ENCODE assay signal across 8 cellular contexts in the genomic region with DNA sequence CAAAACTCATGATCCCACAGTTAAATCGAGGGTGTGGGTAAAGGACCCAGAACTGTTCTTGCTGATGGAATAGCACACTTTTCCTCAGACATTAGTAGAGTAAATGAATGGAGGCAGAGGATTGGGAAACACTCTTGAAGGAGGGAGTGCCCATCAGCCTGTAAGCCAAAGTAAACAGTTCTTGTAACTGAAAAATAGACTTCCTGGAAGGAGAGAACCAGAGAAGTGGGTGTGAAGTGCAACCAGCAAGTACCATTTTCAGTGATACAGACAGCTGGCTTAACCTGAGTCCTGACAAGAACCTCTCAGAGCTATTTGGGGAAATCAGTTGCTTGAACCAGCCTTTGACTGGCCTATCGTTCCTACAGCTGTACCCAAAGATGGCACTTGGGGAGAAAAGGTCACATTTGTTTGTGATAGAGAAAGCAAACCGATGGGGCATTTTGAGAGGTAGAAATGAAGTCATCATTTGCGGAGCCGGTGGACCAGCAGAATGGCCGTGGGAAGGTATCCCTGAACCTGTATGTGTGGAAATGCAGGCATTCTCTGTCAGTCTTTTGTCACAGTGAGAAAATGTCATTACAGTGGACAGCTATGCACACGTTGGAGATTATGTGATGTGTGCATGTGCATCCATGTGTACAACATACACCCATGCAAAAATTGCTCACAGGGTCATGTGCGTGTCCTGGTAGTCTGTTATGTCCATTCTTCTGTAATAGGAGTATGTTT. TPM values are rescaled to one million over a fixed set of nuclear protein-coding genes. Genes with fewer than 3 reads are reported as not detected.
DNase-seq lines count a peak whose midpoint lies in the region; ATAC-seq and TF ChIP-seq lines count a peak whose summit lies in the region.
"Had no signal": no experiment of that assay in that cellular context is flagged by ENCODE, and none has a peak within 500 bp of the region (broad histone marks: within the 10 kb centered on the region; RNA-seq: fewer than 3 reads in every experiment).

No MANE protein-coding gene starts in this region.

- no peaks in the 10 kb centered on the region for H3K9me3 Mint-ChIP-seq in stimulated activated naive B cell treated with anti-CD40 and anti-IgM and Interleukin-4, amounts not matched to agents 10 μg/mL and 1 μg/mL and 100 μg/mL, for 72 hours

- TF ChIP-seq EP300 in SK-N-SH (IDR thresholded peaks at IDR 0.05; ENCODE audit: borderline replicate concordance in 1 of 2, low read depth in 1 of 2, low read length in 1 of 2): no peak

- DNase-seq in HCT116 (ENCODE audit: low read depth, low spot score) (no peak), SK-N-SH (no peak), left cardiac atrium (no peak), A673 (ENCODE audit: low spot score) (no peak)
- DNase-seq in stimulated activated naive B cell treated with anti-CD40 and anti-IgM and Interleukin-4, amounts not matched to agents 10 μg/mL and 1 μg/mL and 100 μg/mL, for 72 hours: no peak
- no peak for DNase-seq in effector CD4-positive, alpha-beta T cell

- H3K36me3 Mint-ChIP-seq in stimulated activated naive B cell treated with anti-CD40 and anti-IgM and Interleukin-4, amounts not matched to agents 10 μg/mL and 1 μg/mL and 100 μg/mL, for 72 hours: no peaks in the 10 kb centered on the region

- H3K27me3 Mint-ChIP-seq in stimulated activated naive B cell treated with anti-CD40 and anti-IgM and Interleukin-4, amounts not matched to agents 10 μg/mL and 1 μg/mL and 100 μg/mL, for 72 hours: no peaks in the 10 kb centered on the region

- no peak overlapping the region for H3K4me3 Mint-ChIP-seq in stimulated activated naive B cell treated with anti-CD40 and anti-IgM and Interleukin-4, amounts not matched to agents 10 μg/mL and 1 μg/mL and 100 μg/mL, for 72 hours

- TF ChIP-seq RAD21 in HCT116 (IDR thresholded peaks at IDR 0.05; ENCODE audit: low read depth) (no peak), SK-N-SH (IDR thresholded peaks at IDR 0.05; ENCODE audit: low read length) (no peak)

- H3F3A ChIP-seq in SK-N-SH (replicated peaks; ENCODE audit: insufficient read depth): peaks cover 91% of the 10 kb centered on the region

- H3K27ac ChIP-seq in HCT116 (ENCODE audit: low read depth, low read length): no peak overlapping the region; the same call in 1 of the 2 replicates
- H3K27ac ChIP-seq in SK-N-SH (ENCODE audit: low read depth in 2 of 2, low read length in 1 of 2): peak overlapping the region; percentile 68 to 96; a peak in 3 of 4 replicates
- H3K27ac ChIP-seq in A673 (ENCODE audit: low read depth, low read length, poor library complexity, severe bottlenecking): no peak overlapping the region

- BruUV-seq in HCT116 (replicated peaks; lab: Mats Ljungman, UMichigan) (no TSS peak), A673 (replicated peaks; lab: Mats Ljungman, UMichigan) (no TSS peak)

- H3K79me2 ChIP-seq in HCT116 (ENCODE audit: insufficient read depth, low read length): peaks cover 97% of the 10 kb centered on the region
- peaks cover 100% of the 10 kb centered on the region for H3K79me2 ChIP-seq in SK-N-SH (ENCODE audit: insufficient read depth)

- H3K36me3 ChIP-seq in HCT116 (ENCODE audit: control insufficient read depth in 1 of 2, insufficient read depth in 2 of 2, low read length in 2 of 2) (no peaks in the 10 kb centered on the region), SK-N-SH (replicated peaks in 1 of 2; ENCODE audit: control insufficient read depth in 1 of 2, insufficient read depth in 2 of 2, low read length in 1 of 2) (peaks cover 11 to 19% of the 10 kb centered on the region in 2 experiments), A673 (ENCODE audit: insufficient read depth, low read length, poor library complexity, severe bottlenecking) (no peaks in the 10 kb centered on the region)

- H4K20me1 ChIP-seq in HCT116 (ENCODE audit: insufficient read depth) (no peaks in the 10 kb centered on the region), SK-N-SH (ENCODE audit: insufficient read depth) (peaks cover 50% of the 10 kb centered on the region)

- H2AFZ ChIP-seq in HCT116 (ENCODE audit: low read depth, low read length, poor library complexity, severe bottlenecking) (no peak overlapping the region), SK-N-SH (ENCODE audit: low read depth) (no peak overlapping the region)

- intact Hi-C loops in HCT116 (cut with micrococcal nuclease): no loop called here
- intact Hi-C loops in left cardiac atrium (cut with DNase I): loop anchor here in 1 of 2 donors (5.0 kb wide), 1 partner anchor 39 kb away; no protein-coding TSS in a partner anchor
- intact Hi-C loops in A673 (cut with micrococcal nuclease; ENCODE audit: unreplicated experiment): no loop called here

- POLR2A ChIA-PET in HCT116 (lab: Charles Lee) (no interaction called here), SK-N-SH (lab: Yijun Ruan, JAX) (no interaction called here), A673 (lab: Charles Lee; ENCODE audit: low non-redundant PET) (no interaction called here)

- H3K27me3 ChIP-seq in HCT116 (ENCODE audit: insufficient read depth, low read length) (no peaks in the 10 kb centered on the region), SK-N-SH (ENCODE audit: insufficient read depth) (no peaks in the 10 kb centered on the region), A673 (replicated peaks; ENCODE audit: insufficient read depth, low read depth, low read length, poor library complexity) (no peaks in the 10 kb centered on the region)

- ATAC-seq in HCT116: no peak
- ATAC-seq in left cardiac atrium: peak; percentile 61 to 84
- peak; percentile 39 to 51 for ATAC-seq in stimulated activated naive B cell treated with anti-CD40 and anti-IgM and Interleukin-4, amounts not matched to agents 10 μg/mL and 1 μg/mL and 100 μg/mL, for 72 hours (replicated peaks)
- ATAC-seq in HG03095 (IDR thresholded peaks at IDR 0.05; ENCODE audit: unreplicated experiment): no peak
- ATAC-seq: GM12878 had no signal

- H3K4me1 Mint-ChIP-seq in stimulated activated naive B cell treated with anti-CD40 and anti-IgM and Interleukin-4, amounts not matched to agents 10 μg/mL and 1 μg/mL and 100 μg/mL, for 72 hours: peaks cover 17 to 18% of the 10 kb centered on the region in 2 donors

- H3K4me1 ChIP-seq in HCT116 (ENCODE audit: control insufficient read depth in 1 of 2, insufficient read depth in 2 of 2, low read length in 2 of 2) (peaks cover 73 to 98% of the 10 kb centered on the region in 2 experiments), SK-N-SH (ENCODE audit: control insufficient read depth in 1 of 2, insufficient read depth in 2 of 2, low read depth in 1 of 2, low read length in 1 of 2) (peaks cover 2 to 99% of the 10 kb centered on the region in 2 experiments), A673 (ENCODE audit: insufficient read depth, low read length, poor library complexity, severe bottlenecking) (peaks cover 77% of the 10 kb centered on the region)

- H3K9me3 ChIP-seq in HCT116 (ENCODE audit: control insufficient read depth in 1 of 2, insufficient read depth in 1 of 2, low read depth in 1 of 2, low read length in 2 of 2) (no peaks in the 10 kb centered on the region), SK-N-SH (no peaks in the 10 kb centered on the region), A673 (ENCODE audit: low read depth, low read length, poor library complexity, severe bottlenecking) (no peaks in the 10 kb centered on the region)

- no peak overlapping the region for H3K27ac Mint-ChIP-seq in stimulated activated naive B cell treated with anti-CD40 and anti-IgM and Interleukin-4, amounts not matched to agents 10 μg/mL and 1 μg/mL and 100 μg/mL, for 72 hours

- H3K9ac ChIP-seq in HCT116 (ENCODE audit: low read length) (no peak overlapping the region; the same call in 1 of the 2 replicates), SK-N-SH (peak overlapping the region; percentile 39; the same call in 1 of the 2 replicates)

- CTCF ChIA-PET in HCT116 (lab: Charles Lee): interaction anchor here (1.3 kb wide), 1 partner anchor 20 kb away, joined by 4 read pairs; no protein-coding TSS in a partner anchor
- CTCF ChIA-PET in SK-N-SH (lab: Yijun Ruan, JAX): no interaction called here
- CTCF ChIA-PET in A673 (lab: Charles Lee): no interaction called here

- TF ChIP-seq POLR2A in HCT116 (IDR thresholded peaks at IDR 0.05; ENCODE audit: borderline replicate concordance, extremely low read depth, insufficient read depth, insufficient read length): no peak

- WGBS in SK-N-SH (ENCODE audit: low lambda C conversion rate): 39% methylated on average over 8 of the region's 8 CpGs

- H3K4me3 ChIP-seq in HCT116 (replicated peaks in 1 of 2; ENCODE audit: low read depth in 1 of 2, low read length in 2 of 2): no peak overlapping the region
- H3K4me3 ChIP-seq in SK-N-SH (ENCODE audit: low read depth in 2 of 2, low read length in 1 of 2): peak overlapping the region in 1 of 2 experiments; percentile 8; a peak in 1 of 4 replicates
- no peak overlapping the region for H3K4me3 ChIP-seq in A673 (ENCODE audit: low read depth, low read length, poor library complexity, severe bottlenecking)
- H3K4me3 ChIP-seq: GM12878 had no signal

- TF ChIP-seq CTCF in HCT116 (IDR thresholded peaks at IDR 0.05 in 2 of 3, conservative IDR thresholded peaks at IDR 0.05 in 1 of 3; ENCODE audit: borderline replicate concordance in 1 of 3, insufficient read depth in 1 of 3, low read depth in 2 of 3, low read length in 2 of 3) (no peak), SK-N-SH (IDR thresholded peaks at IDR 0.05) (no peak), A673 (conservative IDR thresholded peaks at IDR 0.05; ENCODE audit: low read depth, low read length) (no peak)

- RAD21 ChIA-PET in HCT116 (lab: Charles Lee; ENCODE audit: low non-redundant PET in 1 of 2, low total read pairs in 2 of 2, uncharacterized antibody in 2 of 2, unreplicated experiment in 2 of 2): no interaction called here

- H3K4me2 ChIP-seq in HCT116 (ENCODE audit: low read length): peak overlapping the region; percentile 87
- peak overlapping the region; percentile 67 for H3K4me2 ChIP-seq in SK-N-SH

- H3K9me2 ChIP-seq in HCT116 (ENCODE audit: insufficient read depth) (no peaks in the 10 kb centered on the region), SK-N-SH (no peaks in the 10 kb centered on the region)

TF ChIP-seq in HCT116, 20 proteins besides CTCF, POLR2A, EP300 and RAD21:
- peak; percentile 67 for TF ChIP-seq CEBPB (IDR thresholded peaks at IDR 0.05; ENCODE audit: low read depth)
- no peak for TF ChIP-seq SIN3A (IDR thresholded peaks at IDR 0.05; ENCODE audit: low read depth)
- TF ChIP-seq FOSL1 (IDR thresholded peaks at IDR 0.05; ENCODE audit: low read depth): no peak
TF ChIP-seq in HCT116: peak in this region for 1.

TF ChIP-seq in SK-N-SH, 30 proteins besides CTCF, POLR2A, EP300 and RAD21 (continues in another document):
- no peak for TF ChIP-seq NRF1 (IDR thresholded peaks at IDR 0.05; ENCODE audit: low read depth, low read length)

RNA-seq across cellular contexts. Expression of a gene that starts 17.7 kb away (rescaled TPM):
- total RNA-seq in HCT116 (2021; ENCODE audit: unreplicated experiment): 27.2 TPM
- 11.8 and 12.1 TPM in 2 replicates for polyA plus RNA-seq in HCT116 (2012)
- 228 and 244 TPM in 2 replicates for polyA plus RNA-seq in SK-N-SH (2012; rRNA removed)
- polyA plus RNA-seq in SK-N-SH (2012; cell fraction: cytosol; rRNA removed): 191 and 233 TPM in 2 replicates
- 201 and 239 TPM in 2 replicates for polyA plus RNA-seq in SK-N-SH (2012; cell fraction: nucleus; rRNA removed)
- 100 to 1,000 TPM in 1 of 2 donors, 10 to 100 TPM in 1; 29.6 to 101 TPM for total RNA-seq in left cardiac atrium
- total RNA-seq in A673 (2021): 35.3 and 46.5 TPM in 2 replicates

Comparison
In these comparisons a context has a peak if more than half of its experiments do, and no peak if none do; other contexts are left out.
1. ATAC-seq: peak in left cardiac atrium (2 of 2) and stimulated activated naive B cell treated with anti-CD40 and anti-IgM and Interleukin-4, amounts not matched to agents 10 μg/mL and 1 μg/mL and 100 μg/mL, for 72 hours (2 of 2); none in HCT116 (single experiment) and HG03095 (single experiment).
2. H3K27ac ChIP-seq: peak in SK-N-SH (2 of 2); none in HCT116 (single experiment) and A673 (single experiment).